Comparison of ENCODE assay signal across 8 cellular contexts in the genomic region with DNA sequence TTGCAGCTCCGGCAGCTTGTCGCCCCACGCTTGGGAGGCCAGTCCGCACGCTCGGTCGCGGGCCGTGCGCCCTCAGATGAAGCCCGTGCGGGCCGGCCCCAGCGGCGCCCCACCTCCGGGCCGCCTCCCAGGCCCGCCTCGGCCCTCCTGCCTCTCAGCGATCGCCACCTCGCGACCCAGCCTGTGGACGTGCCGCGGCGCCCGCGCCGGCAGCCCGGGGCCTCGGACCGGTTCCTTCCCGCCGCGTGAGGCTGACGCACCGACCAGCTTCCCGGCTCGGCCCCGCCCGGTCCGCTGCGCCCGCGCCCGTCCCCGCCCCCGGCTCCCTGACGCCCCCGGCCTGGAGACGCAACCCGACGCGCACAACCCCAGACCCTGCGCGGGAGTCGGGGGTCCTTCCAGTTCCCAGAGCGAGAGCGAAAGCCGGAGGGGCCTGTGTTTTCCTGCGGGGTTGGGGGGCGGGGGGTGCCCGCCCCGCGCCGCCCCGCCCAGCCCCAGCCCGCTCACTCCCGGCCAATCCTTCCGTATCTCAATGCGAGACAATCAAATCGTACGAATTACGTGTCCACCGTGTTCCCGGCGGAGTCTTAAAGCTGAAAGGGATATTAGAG. TPM values are rescaled to one million over a fixed set of nuclear protein-coding genes. Genes with fewer than 3 reads are reported as not detected.
DNase-seq lines count a peak whose midpoint lies in the region; ATAC-seq and TF ChIP-seq lines count a peak whose summit lies in the region.

A gene with protein sequence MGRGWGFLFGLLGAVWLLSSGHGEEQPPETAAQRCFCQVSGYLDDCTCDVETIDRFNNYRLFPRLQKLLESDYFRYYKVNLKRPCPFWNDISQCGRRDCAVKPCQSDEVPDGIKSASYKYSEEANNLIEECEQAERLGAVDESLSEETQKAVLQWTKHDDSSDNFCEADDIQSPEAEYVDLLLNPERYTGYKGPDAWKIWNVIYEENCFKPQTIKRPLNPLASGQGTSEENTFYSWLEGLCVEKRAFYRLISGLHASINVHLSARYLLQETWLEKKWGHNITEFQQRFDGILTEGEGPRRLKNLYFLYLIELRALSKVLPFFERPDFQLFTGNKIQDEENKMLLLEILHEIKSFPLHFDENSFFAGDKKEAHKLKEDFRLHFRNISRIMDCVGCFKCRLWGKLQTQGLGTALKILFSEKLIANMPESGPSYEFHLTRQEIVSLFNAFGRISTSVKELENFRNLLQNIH (minus strand): TSS at position 78 of the 611 bp plus-strand sequence. CDS start 77 bp downstream, at position 1.

- H3K4me3 Mint-ChIP-seq in activated CD4-positive, alpha-beta memory T cell treated with anti-CD3 and anti-CD28 coated beads for 36 hours: peak within 1 kb of the TSS; percentile 100

- H3K9me3 Mint-ChIP-seq in activated CD4-positive, alpha-beta memory T cell treated with anti-CD3 and anti-CD28 coated beads for 36 hours: no peaks in the 10 kb centered on the region

- no peaks in the 10 kb centered on the region for H3K9me3 ChIP-seq in ectodermal cell (ENCODE audit: control insufficient read depth, low read length)
- H3K9me3 ChIP-seq in lung (ENCODE audit: control insufficient read depth in 2 of 2, insufficient read depth in 1 of 2, low read length in 1 of 2): no peaks in the 10 kb centered on the region

- H3K27ac ChIP-seq in ectodermal cell (ENCODE audit: insufficient read depth, low read depth, low read length, poor library complexity, severe bottlenecking): peak within 1 kb of the TSS; percentile 16
- H3K27ac ChIP-seq in lung (ENCODE audit: low read depth in 1 of 2, low read length in 1 of 2): peak within 1 kb of the TSS; percentile 91 to 99

- 0 to 1% methylated on average over 78 of the region's 78 CpGs for WGBS in ectodermal cell, 2 experiments
- WGBS in lung, 2 donors: 0 to 1% methylated on average over 58 to 78 of the region's 78 CpGs

- H3K36me3 ChIP-seq in ectodermal cell (ENCODE audit: control insufficient read depth, insufficient read depth, low read length): no peaks in the 10 kb centered on the region
- H3K36me3 ChIP-seq in lung (ENCODE audit: control insufficient read depth in 2 of 2, insufficient read depth in 2 of 2, low read length in 2 of 2): no peaks in the 10 kb centered on the region

- DNase-seq in C1 segment of cervical spinal cord (lab: John Stamatoyannopoulos, UW) (peak; percentile 20 to 84 (median 64)), GM19240 (ENCODE audit: insufficient read length, low spot score) (peak; percentile 6), NCI-H510A treated with DMSO at 0.1 percent for 48 hours (lab: John Stamatoyannopoulos, UW) (peak; percentile 63), lung (ENCODE audit: low spot score) (peak; percentile 80)
- peak; percentile 80 for DNase-seq in activated CD4-positive, alpha-beta memory T cell treated with anti-CD3 and anti-CD28 coated beads for 36 hours
- peak; percentile 39 to 56 (median 52) for DNase-seq in stimulated activated CD4-positive, alpha-beta T cell treated with anti-CD3 and anti-CD28 coated beads, TNF-alpha, amount 100 ng/mL, for 4 hours (ENCODE audit: low read depth in 3 of 3)

- intact Hi-C loops in activated CD4-positive, alpha-beta memory T cell treated with anti-CD3 and anti-CD28 coated beads for 36 hours (cut with micrococcal nuclease): loop anchor here (10.0 kb wide), 1 partner anchor 1041 kb away; the partner anchor contains the start of gene FRMD6

- no peak for TF ChIP-seq CTCF in lung (IDR thresholded peaks at IDR 0.05; ENCODE audit: control extremely low read depth, extremely low read depth)

- H3K4me1 Mint-ChIP-seq in activated CD4-positive, alpha-beta memory T cell treated with anti-CD3 and anti-CD28 coated beads for 36 hours (ENCODE audit: low read depth): peaks cover 35% of the 10 kb centered on the region

- H3K27me3 Mint-ChIP-seq in activated CD4-positive, alpha-beta memory T cell treated with anti-CD3 and anti-CD28 coated beads for 36 hours: no peaks in the 10 kb centered on the region

- peaks cover 7% of the 10 kb centered on the region for H3K4me1 ChIP-seq in ectodermal cell (ENCODE audit: control insufficient read depth, insufficient read depth, low read length)
- peaks cover 6 to 8% of the 10 kb centered on the region in 2 donors for H3K4me1 ChIP-seq in lung (ENCODE audit: control insufficient read depth in 2 of 2, insufficient read depth in 2 of 2, low read length in 2 of 2)

- ATAC-seq in HG03442 (IDR thresholded peaks at IDR 0.05; ENCODE audit: unreplicated experiment) (peak; percentile 64), lung (ENCODE audit: insufficient read depth, low FRiP score) (peak; percentile 90)

- CTCF ChIA-PET in activated CD4-positive, alpha-beta memory T cell treated with anti-CD3 and anti-CD28 coated beads for 36 hours (lab: Charles Lee): interaction anchor here (0.9 kb wide), 1 partner anchor 141 kb away, joined by 3 read pairs; no protein-coding TSS in a partner anchor

- H3K27ac Mint-ChIP-seq in activated CD4-positive, alpha-beta memory T cell treated with anti-CD3 and anti-CD28 coated beads for 36 hours: peak within 1 kb of the TSS; percentile 99

- peaks cover 19% of the 10 kb centered on the region for H3K36me3 Mint-ChIP-seq in activated CD4-positive, alpha-beta memory T cell treated with anti-CD3 and anti-CD28 coated beads for 36 hours

- H3K27me3 ChIP-seq in ectodermal cell (ENCODE audit: control insufficient read depth, insufficient read depth, low read length, poor library complexity, severe bottlenecking) (peaks cover 19% of the 10 kb centered on the region), lung (ENCODE audit: control insufficient read depth, insufficient read depth) (no peaks in the 10 kb centered on the region)

- H3K4me3 ChIP-seq in ectodermal cell (ENCODE audit: insufficient read depth, low read depth, low read length): peak within 1 kb of the TSS; percentile 91
- peak within 1 kb of the TSS; percentile 75 for H3K4me3 ChIP-seq in lung

- POLR2A ChIA-PET in activated CD4-positive, alpha-beta memory T cell treated with anti-CD3 and anti-CD28 coated beads for 36 hours (lab: Charles Lee): interaction anchor here (0.5 to 1.6 kb wide), 6 partner anchors 11 to 144 kb away, joined by 3 to 11 read pairs (median 6); partner anchors contain the start of genes GPR137C, PSMC6, STYX and TXNDC16

RNA-seq across cellular contexts. Expression of the gene that starts here (rescaled TPM):
- 100 to 1,000 TPM; 138 to 153 TPM for total RNA-seq in activated CD4-positive, alpha-beta memory T cell treated with anti-CD3 and anti-CD28 coated beads for 36 hours
- polyA plus RNA-seq in ectodermal cell (2013, experiment 1 of 4): 24.5 TPM
- 21.0 TPM for polyA plus RNA-seq in ectodermal cell (2013, experiment 2 of 4)
- 15.5 TPM for polyA plus RNA-seq in ectodermal cell (2013, experiment 3 of 4)
- 16.9 TPM for polyA plus RNA-seq in ectodermal cell (2013, experiment 4 of 4)
- total RNA-seq in lung: 10 to 100 TPM; 62.7 to 88.7 TPM
- 10 to 100 TPM; 18.6 to 41.1 TPM for polyA plus RNA-seq in lung

Comparison
In these comparisons a context has a peak if more than half of its experiments do, and no peak if none do; other contexts are left out.
1. Peak in every context shown above with its lines: DNase-seq, ATAC-seq, H3K4me3 ChIP-seq and H3K27ac ChIP-seq.
2. DNase-seq: peak in every context shown above with its lines; median percentile 80 in activated CD4-positive, alpha-beta memory T cell treated with anti-CD3 and anti-CD28 coated beads for 36 hours; 80 in lung; 64 in C1 segment of cervical spinal cord; 63 in NCI-H510A treated with DMSO at 0.1 percent for 48 hours; 52 in stimulated activated CD4-positive, alpha-beta T cell treated with anti-CD3 and anti-CD28 coated beads, TNF-alpha, amount 100 ng/mL, for 4 hours; 6 in GM19240.